20 cellular contexts compared by ENCODE assay signal in genomic region chr2:120662046-120662445, GRCh38.
"Had no signal": no experiment of that assay in that cellular context is flagged by ENCODE, and none has a peak within 500 bp of the region (broad histone marks: within the 10 kb centered on the region; RNA-seq: fewer than 3 reads in every experiment).

No MANE protein-coding gene starts in this region.

- H3K4me1 ChIP-seq: uterus had no signal

- H3K9me3 ChIP-seq: ovary, right lobe of liver, upper lobe of right lung had no signal

- H3K36me3 ChIP-seq: gastroesophageal sphincter, lower lobe of right lung, ovary, right lobe of liver, suprapubic skin, transverse colon, upper lobe of right lung, uterus had no signal

- H3K4me2 ChIP-seq: smooth muscle cell had no signal

- H3K4me3 Mint-ChIP-seq: naive thymus-derived CD8-positive, alpha-beta T cell; nephron progenitor cell; stimulated activated effector memory CD8-positive, alpha-beta T cell treated with anti-CD3 and anti-CD28 coated beads, Interleukin-12 subunit alpha, Interleukin-12 subunit beta, amount 100 ng/mL, for 72 hours had no signal

- DNase-seq: cerebellar nuclear complex; cortex of kidney; effector CD4-positive, alpha-beta T cell; lower lobe of right lung; naive thymus-derived CD8-positive, alpha-beta T cell; right lobe of liver; stimulated activated CD4-positive, alpha-beta T cell treated with anti-CD3 and anti-CD28 coated beads, Interleukin-12 subunit alpha, Interleukin-12 subunit beta, amount 100 ng/mL, for 4 hours; stimulated activated CD4-positive, alpha-beta T cell treated with anti-CD3 and anti-CD28 coated beads, Interleukin-1b, Interleukin-23, amount 100 ng/mL, for 48 hours; stimulated activated CD4-positive, alpha-beta T cell treated with anti-CD3 and anti-CD28 coated beads, Interleukin-4, amount 100 ng/mL, for 1 hour; stimulated activated naive CD4-positive, alpha-beta T cell treated with Interleukin-2 at 50 U/mL for 16 hours; transverse colon; upper lobe of right lung; uterus had no signal

- ATAC-seq: gastroesophageal sphincter; naive thymus-derived CD8-positive, alpha-beta T cell; stimulated activated effector memory CD8-positive, alpha-beta T cell treated with anti-CD3 and anti-CD28 coated beads, Interleukin-12 subunit alpha, Interleukin-12 subunit beta, amount 100 ng/mL, for 72 hours had no signal

- H3K27ac ChIP-seq: gastroesophageal sphincter, lower lobe of right lung, ovary, right lobe of liver, suprapubic skin, transverse colon, upper lobe of right lung, uterus had no signal

- H3K36me3 Mint-ChIP-seq: stimulated activated effector memory CD8-positive, alpha-beta T cell treated with anti-CD3 and anti-CD28 coated beads, Interleukin-12 subunit alpha, Interleukin-12 subunit beta, amount 100 ng/mL, for 72 hours had no signal

- H3K4me3 ChIP-seq: gastroesophageal sphincter, lower lobe of right lung, ovary, right lobe of liver, smooth muscle cell, suprapubic skin, transverse colon, upper lobe of right lung, uterus had no signal

- H3K27me3 ChIP-seq: ovary, right lobe of liver, suprapubic skin, upper lobe of right lung, uterus had no signal

- H3K27ac Mint-ChIP-seq: naive thymus-derived CD8-positive, alpha-beta T cell; nephron progenitor cell; progenitor cell of endocrine pancreas; stimulated activated effector memory CD8-positive, alpha-beta T cell treated with anti-CD3 and anti-CD28 coated beads, Interleukin-12 subunit alpha, Interleukin-12 subunit beta, amount 100 ng/mL, for 72 hours had no signal

- H3K4me1 Mint-ChIP-seq: naive thymus-derived CD8-positive, alpha-beta T cell; stimulated activated effector memory CD8-positive, alpha-beta T cell treated with anti-CD3 and anti-CD28 coated beads, Interleukin-12 subunit alpha, Interleukin-12 subunit beta, amount 100 ng/mL, for 72 hours had no signal
